15 cellular contexts compared by ENCODE assay signal in the genomic region with DNA sequence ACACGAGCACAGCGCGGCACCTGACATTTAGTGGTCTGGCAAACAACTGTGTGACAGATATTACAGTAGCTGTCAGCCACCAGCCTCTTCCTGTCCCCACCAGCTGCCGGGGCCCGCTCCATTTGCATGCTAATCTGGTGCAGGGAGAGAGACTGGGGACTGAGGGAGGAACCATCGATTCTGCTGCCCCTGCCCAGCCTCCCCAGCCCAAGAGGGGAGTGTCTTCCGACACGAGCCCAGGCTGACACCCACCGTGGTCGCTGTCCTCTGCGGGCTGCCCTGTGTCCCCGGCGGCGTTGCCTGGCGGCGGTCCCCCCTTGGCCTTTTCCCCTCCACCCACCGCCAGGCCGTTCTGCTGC. TPM values are rescaled to one million over a fixed set of nuclear protein-coding genes. Genes with fewer than 3 reads are reported as not detected.
DNase-seq lines count a peak whose midpoint lies in the region; ATAC-seq and TF ChIP-seq lines count a peak whose summit lies in the region.
"Had no signal": no experiment of that assay in that cellular context is flagged by ENCODE, and none has a peak within 500 bp of the region (broad histone marks: within the 10 kb centered on the region; RNA-seq: fewer than 3 reads in every experiment).

No MANE protein-coding gene starts in this region.

- H3K4me1 ChIP-seq in stomach, result peaks cover 11 to 30% (median 20%) of the 10 kb centered on the region in 4 donors
- H3K4me1 ChIP-seq: breast epithelium had no signal

- ATAC-seq in HG02870 (IDR thresholded peaks at IDR 0.05; ENCODE audit: unreplicated experiment), result no peak
- ATAC-seq: left lobe of liver had no signal

- intact Hi-C loops in stomach (cut with DNase I; ENCODE audit: low total_unique reads), result no loop called here

- TF ChIP-seq EP300 in neural cell (conservative IDR thresholded peaks at IDR 0.05; ENCODE audit: poor library complexity, severe bottlenecking) (peak; percentile 89), stomach (IDR thresholded peaks at IDR 0.05) (no peak)

- H3K27me3 ChIP-seq in neural cell (ENCODE audit: insufficient read depth, low read depth, low read length), result no peaks in the 10 kb centered on the region
- no peaks in the 10 kb centered on the region for H3K27me3 ChIP-seq in stomach
- H3K27me3 ChIP-seq: breast epithelium, heart left ventricle had no signal

- H3K36me3 ChIP-seq in neural cell (ENCODE audit: insufficient read depth, low read length) (no peaks in the 10 kb centered on the region), stomach (peaks cover 30 to 59% (median 48%) of the 10 kb centered on the region in 4 donors)
- H3K36me3 ChIP-seq: breast epithelium had no signal

- peak overlapping the region; percentile 55 for H3K4me3 ChIP-seq in neural cell (ENCODE audit: low read length)
- no peak overlapping the region for H3K4me3 ChIP-seq in stomach
- H3K4me3 ChIP-seq: breast epithelium, heart left ventricle, thoracic aorta had no signal

- no peak overlapping the region for H2AFZ ChIP-seq in neural cell (ENCODE audit: low read depth, low read length)

- DNase-seq in NCI-H146 (lab: John Stamatoyannopoulos, UW) (peak; percentile 33), NCI-H146 treated with DMSO at 0.1 percent for 48 hours (lab: John Stamatoyannopoulos, UW; ENCODE audit: unreplicated experiment) (no peak), NCI-H510A (lab: John Stamatoyannopoulos, UW) (peak; percentile 64), GM19240 (ENCODE audit: insufficient read length, low spot score) (no peak), stomach (no peak)
- DNase-seq: activated CD4-positive, alpha-beta memory T cell treated with anti-CD3 and anti-CD28 coated beads, Interleukin-2, amount 10 ng/mL, durations not matched to agents 7 days and 5 days; NCI-H226; occipital lobe had no signal

- peak overlapping the region; percentile 62 for H3K9ac ChIP-seq in neural cell (ENCODE audit: low read length)

- H3K9me3 ChIP-seq in neural cell (ENCODE audit: low read length), result no peaks in the 10 kb centered on the region
- H3K9me3 ChIP-seq in stomach, result no peaks in the 10 kb centered on the region
- H3K9me3 ChIP-seq: breast epithelium, heart left ventricle, thoracic aorta had no signal

- H3K79me2 ChIP-seq in neural cell (replicated peaks; ENCODE audit: insufficient read depth, low read length), result no peaks in the 10 kb centered on the region

- H4K20me1 ChIP-seq in neural cell (ENCODE audit: insufficient read depth), result no peaks in the 10 kb centered on the region

- TF ChIP-seq CTCF in neural cell (IDR thresholded peaks at IDR 0.05; ENCODE audit: poor library complexity, severe bottlenecking) (no peak), stomach (IDR thresholded peaks at IDR 0.05) (no peak)

- H3K27ac ChIP-seq in cingulate gyrus (ENCODE audit: low read depth, low read length), result peak overlapping the region; percentile 29
- H3K27ac ChIP-seq in neural cell (ENCODE audit: low read length), result peak overlapping the region; percentile 84
- no peak overlapping the region for H3K27ac ChIP-seq in stomach
- H3K27ac ChIP-seq: breast epithelium, thoracic aorta had no signal

- H3K4me2 ChIP-seq in neural cell (ENCODE audit: low read length), result no peak overlapping the region

- TF ChIP-seq POLR2A in stomach (IDR thresholded peaks at IDR 0.05), result no peak

- 77 to 91% (median 86%) methylated on average over 15 to 18 of the region's 18 CpGs for WGBS in stomach, 5 donors

- H3F3A ChIP-seq in neural cell (ENCODE audit: insufficient read depth, low read length, poor library complexity, severe bottlenecking), result no peaks in the 10 kb centered on the region

- no peaks in the 10 kb centered on the region for H3K9me2 ChIP-seq in neural cell (ENCODE audit: insufficient read depth, low read length)

- TF ChIP-seq RAD21 in neural cell (conservative IDR thresholded peaks at IDR 0.05), result no peak

TF ChIP-seq in neural cell, 6 proteins besides CTCF, POLR2A, EP300 and RAD21:
- no peak for TF ChIP-seq MXI1 (conservative IDR thresholded peaks at IDR 0.05; ENCODE audit: poor library complexity, severe bottlenecking)
- TF ChIP-seq POLR2AphosphoS5 (IDR thresholded peaks at IDR 0.05), result peak; percentile 68
- TF ChIP-seq, protein P1, sequence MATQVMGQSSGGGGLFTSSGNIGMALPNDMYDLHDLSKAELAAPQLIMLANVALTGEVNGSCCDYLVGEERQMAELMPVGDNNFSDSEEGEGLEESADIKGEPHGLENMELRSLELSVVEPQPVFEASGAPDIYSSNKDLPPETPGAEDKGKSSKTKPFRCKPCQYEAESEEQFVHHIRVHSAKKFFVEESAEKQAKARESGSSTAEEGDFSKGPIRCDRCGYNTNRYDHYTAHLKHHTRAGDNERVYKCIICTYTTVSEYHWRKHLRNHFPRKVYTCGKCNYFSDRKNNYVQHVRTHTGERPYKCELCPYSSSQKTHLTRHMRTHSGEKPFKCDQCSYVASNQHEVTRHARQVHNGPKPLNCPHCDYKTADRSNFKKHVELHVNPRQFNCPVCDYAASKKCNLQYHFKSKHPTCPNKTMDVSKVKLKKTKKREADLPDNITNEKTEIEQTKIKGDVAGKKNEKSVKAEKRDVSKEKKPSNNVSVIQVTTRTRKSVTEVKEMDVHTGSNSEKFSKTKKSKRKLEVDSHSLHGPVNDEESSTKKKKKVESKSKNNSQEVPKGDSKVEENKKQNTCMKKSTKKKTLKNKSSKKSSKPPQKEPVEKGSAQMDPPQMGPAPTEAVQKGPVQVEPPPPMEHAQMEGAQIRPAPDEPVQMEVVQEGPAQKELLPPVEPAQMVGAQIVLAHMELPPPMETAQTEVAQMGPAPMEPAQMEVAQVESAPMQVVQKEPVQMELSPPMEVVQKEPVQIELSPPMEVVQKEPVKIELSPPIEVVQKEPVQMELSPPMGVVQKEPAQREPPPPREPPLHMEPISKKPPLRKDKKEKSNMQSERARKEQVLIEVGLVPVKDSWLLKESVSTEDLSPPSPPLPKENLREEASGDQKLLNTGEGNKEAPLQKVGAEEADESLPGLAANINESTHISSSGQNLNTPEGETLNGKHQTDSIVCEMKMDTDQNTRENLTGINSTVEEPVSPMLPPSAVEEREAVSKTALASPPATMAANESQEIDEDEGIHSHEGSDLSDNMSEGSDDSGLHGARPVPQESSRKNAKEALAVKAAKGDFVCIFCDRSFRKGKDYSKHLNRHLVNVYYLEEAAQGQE (IDR thresholded peaks at IDR 0.05; ENCODE audit: borderline replicate concordance), result peak; percentile 22
- TF ChIP-seq EZH2 (IDR thresholded peaks at IDR 0.05; ENCODE audit: borderline replicate concordance, insufficient read depth, low read length, poor library complexity, severe bottlenecking), result no peak

RNA-seq across cellular contexts. Expression of a gene that starts 12.8 kb away (rescaled TPM):
- polyA plus RNA-seq in neural cell (76.4 and 90.2 TPM in 2 replicates), stomach (10 to 100 TPM; 37.7 to 60.8 (median 43.4) TPM)
- polyA minus RNA-seq in neural cell, result 27.1 and 36.5 TPM in 2 replicates
- total RNA-seq in stomach, result 100 to 1,000 TPM in 2 of 5 donors, 10 to 100 TPM in 2, not detected in 1; 14.5 to 185 (median 92.5) TPM

RNA-seq across cellular contexts. Expression of a gene that starts 13.1 kb away (rescaled TPM):
- polyA plus RNA-seq in neural cell (50.0 and 60.3 TPM in 2 replicates), stomach (10 to 100 TPM; 15.1 to 31.6 (median 18.1) TPM)
- polyA minus RNA-seq in neural cell, result 24.0 and 34.8 TPM in 2 replicates
- total RNA-seq in stomach, result 100 to 1,000 TPM in 2 of 5 donors, 10 to 100 TPM in 2, 1 to 10 TPM in 1; 9.4 to 295 (median 22.3) TPM

RNA-seq across cellular contexts. Expression of a gene that starts 29.2 kb away (rescaled TPM):
- polyA plus RNA-seq in neural cell, result 21.3 and 33.0 TPM in 2 replicates
- 25.6 and 32.9 TPM in 2 replicates for polyA minus RNA-seq in neural cell
- 10 to 100 TPM in 3 of 5 donors, 1 to 10 TPM in 2; 4.8 to 75.0 (median 12.5) TPM for total RNA-seq in stomach
- polyA plus RNA-seq in stomach, result 10 to 100 TPM in 2 of 3 donors, 1 to 10 TPM in 1; 9.9 to 15.7 (median 11.8) TPM

RNA-seq across cellular contexts. Expression of a gene that starts 43.2 kb away (rescaled TPM):
- 37.4 and 46.0 TPM in 2 replicates for polyA plus RNA-seq in neural cell
- polyA minus RNA-seq in neural cell, result 39.6 and 45.8 TPM in 2 replicates
- total RNA-seq in stomach, result 100 to 1,000 TPM in 2 of 5 donors, 10 to 100 TPM in 3; 27.4 to 140 (median 82.6) TPM
- 10 to 100 TPM; 18.6 to 78.1 (median 56.4) TPM for polyA plus RNA-seq in stomach

Comparison
In these comparisons a context has a peak if more than half of its experiments do, and no peak if none do; other contexts are left out.
1. DNase-seq: peak in NCI-H146 (single experiment) and NCI-H510A (single experiment); none in NCI-H146 treated with DMSO at 0.1 percent for 48 hours (single experiment), GM19240 (single experiment) and stomach (single experiment).
2. H3K27ac ChIP-seq: peak in cingulate gyrus (single experiment) and neural cell (single experiment); none in stomach (0 of 5).